In genomic region chr11:73996161-73996747, GRCh38 we compare ENCODE assay signal across 15 cellular contexts. TPM values are rescaled to one million over a fixed set of nuclear protein-coding genes. Genes with fewer than 3 reads are reported as not detected.
DNase-seq lines count a peak whose midpoint lies in the region; ATAC-seq and TF ChIP-seq lines count a peak whose summit lies in the region.
"Had no signal": no experiment of that assay in that cellular context is flagged by ENCODE, and none has a peak within 500 bp of the region (broad histone marks: within the 10 kb centered on the region; RNA-seq: fewer than 3 reads in every experiment).

No MANE protein-coding gene starts in this region.

- H3K27ac ChIP-seq in KOPT-K1 (ENCODE audit: low read depth, low read length, poor library complexity, severe bottlenecking) (peak overlapping the region; percentile 52), body of pancreas (no peak overlapping the region)
- H3K27ac ChIP-seq: A549, brain microvascular endothelial cell had no signal

- H3K4me1 Mint-ChIP-seq in activated T-helper 2 cell treated with anti-CD3 and anti-CD28 coated beads, Interferon-gamma antibody, Interleukin-2, Interleukin-4, amounts not matched to agents 10 μg/mL and 5 μg/mL and 100 μg/mL, durations not matched to agents 14 hours and 24 hours and 36 hours (ENCODE audit: low read depth): peaks cover 49% of the 10 kb centered on the region

- intact Hi-C loops in activated T-helper 2 cell treated with anti-CD3 and anti-CD28 coated beads, Interferon-gamma antibody, Interleukin-2, Interleukin-4, amounts not matched to agents 10 μg/mL and 5 μg/mL and 100 μg/mL, durations not matched to agents 14 hours and 24 hours and 36 hours (cut with micrococcal nuclease): no loop called here
- intact Hi-C loops in posterior vena cava (cut with DNase I): loop anchor here in 1 of 2 donors (5.0 kb wide), 1 partner anchor 1201 kb away; no protein-coding TSS in a partner anchor
- intact Hi-C loops in body of pancreas (cut with DNase I): no loop called here

- peaks cover 13% of the 10 kb centered on the region for H3K36me3 Mint-ChIP-seq in activated T-helper 2 cell treated with anti-CD3 and anti-CD28 coated beads, Interferon-gamma antibody, Interleukin-2, Interleukin-4, amounts not matched to agents 10 μg/mL and 5 μg/mL and 100 μg/mL, durations not matched to agents 14 hours and 24 hours and 36 hours (ENCODE audit: low read depth)

- H3K36me3 ChIP-seq in KOPT-K1 (ENCODE audit: insufficient read depth, low read length) (no peaks in the 10 kb centered on the region), body of pancreas (replicated peaks in 1 of 2; ENCODE audit: insufficient read depth in 1 of 2, low read depth in 2 of 2) (no peaks in the 10 kb centered on the region)
- H3K36me3 ChIP-seq: brain microvascular endothelial cell had no signal

- no peaks in the 10 kb centered on the region for H3K4me1 ChIP-seq in body of pancreas
- H3K4me1 ChIP-seq: A549 had no signal

- H3K9me3 Mint-ChIP-seq in activated T-helper 2 cell treated with anti-CD3 and anti-CD28 coated beads, Interferon-gamma antibody, Interleukin-2, Interleukin-4, amounts not matched to agents 10 μg/mL and 5 μg/mL and 100 μg/mL, durations not matched to agents 14 hours and 24 hours and 36 hours: no peaks in the 10 kb centered on the region

- H3K4me3 ChIP-seq in body of pancreas: no peak overlapping the region
- H3K4me3 ChIP-seq: A549, lung had no signal

- 87 to 95% methylated on average over 2 to 4 of the region's 4 CpGs for WGBS in body of pancreas, 2 donors

- no peaks in the 10 kb centered on the region for H3K27me3 ChIP-seq in body of pancreas
- H3K27me3 ChIP-seq: brain microvascular endothelial cell had no signal

- peak overlapping the region; percentile 96 for H3K27ac Mint-ChIP-seq in activated T-helper 2 cell treated with anti-CD3 and anti-CD28 coated beads, Interferon-gamma antibody, Interleukin-2, Interleukin-4, amounts not matched to agents 10 μg/mL and 5 μg/mL and 100 μg/mL, durations not matched to agents 14 hours and 24 hours and 36 hours
- H3K27ac Mint-ChIP-seq: progenitor cell of endocrine pancreas had no signal

- peak overlapping the region; percentile 37 for H3K4me3 Mint-ChIP-seq in activated T-helper 2 cell treated with anti-CD3 and anti-CD28 coated beads, Interferon-gamma antibody, Interleukin-2, Interleukin-4, amounts not matched to agents 10 μg/mL and 5 μg/mL and 100 μg/mL, durations not matched to agents 14 hours and 24 hours and 36 hours (ENCODE audit: low read depth)

- H3K9me3 ChIP-seq in KOPT-K1 (ENCODE audit: insufficient read depth, low read length, poor library complexity, severe bottlenecking): no peaks in the 10 kb centered on the region
- no peaks in the 10 kb centered on the region for H3K9me3 ChIP-seq in body of pancreas
- H3K9me3 ChIP-seq: A549, SK-N-SH had no signal

- no peak for TF ChIP-seq CTCF in body of pancreas (IDR thresholded peaks at IDR 0.05)

- TF ChIP-seq POLR2A in body of pancreas (IDR thresholded peaks at IDR 0.05): no peak

- H3K27me3 Mint-ChIP-seq in activated T-helper 2 cell treated with anti-CD3 and anti-CD28 coated beads, Interferon-gamma antibody, Interleukin-2, Interleukin-4, amounts not matched to agents 10 μg/mL and 5 μg/mL and 100 μg/mL, durations not matched to agents 14 hours and 24 hours and 36 hours (ENCODE audit: low read depth): no peaks in the 10 kb centered on the region
- H3K27me3 Mint-ChIP-seq: progenitor cell of endocrine pancreas had no signal

- ATAC-seq in body of pancreas: no peak
- ATAC-seq: A549 had no signal

- DNase-seq in NCI-H2029 (lab: John Stamatoyannopoulos, UW) (peak; percentile 28), NCI-H2029 treated with DMSO at 0.1 percent for 48 hours (lab: John Stamatoyannopoulos, UW) (no peak), posterior vena cava (ENCODE audit: low spot score) (peak; percentile 13), RKO (ENCODE audit: low spot score) (no peak), body of pancreas (no peak), KG1 (lab: John Stamatoyannopoulos, UW) (no peak)
- DNase-seq in activated T-helper 2 cell treated with anti-CD3 and anti-CD28 coated beads, Interferon-gamma antibody, Interleukin-2, Interleukin-4, amounts not matched to agents 10 μg/mL and 5 μg/mL and 100 μg/mL, durations not matched to agents 14 hours and 24 hours and 36 hours (ENCODE audit: low spot score): no peak
- DNase-seq: brain microvascular endothelial cell; SK-N-SH; stimulated activated CD4-positive, alpha-beta T cell treated with anti-CD3 and anti-CD28 coated beads, Interleukin-2, amount 100 ng/mL, for 48 hours had no signal

RNA-seq across cellular contexts. Expression of gene UCP3, which starts 12.6 kb away (rescaled TPM):
- total RNA-seq in activated T-helper 2 cell treated with anti-CD3 and anti-CD28 coated beads, Interferon-gamma antibody, Interleukin-2, Interleukin-4, amounts not matched to agents 10 μg/mL and 5 μg/mL and 100 μg/mL, durations not matched to agents 14 hours and 24 hours and 36 hours: 2.0 and 2.6 TPM in 2 replicates
- total RNA-seq in posterior vena cava (1 to 10 TPM; 1.1 to 1.9 TPM), body of pancreas (1 to 10 TPM; 1.6 to 2.3 TPM)

RNA-seq across cellular contexts. Expression of gene UCP2, which starts 13.6 kb away (rescaled TPM):
- 429 and 437 TPM in 2 replicates for total RNA-seq in activated T-helper 2 cell treated with anti-CD3 and anti-CD28 coated beads, Interferon-gamma antibody, Interleukin-2, Interleukin-4, amounts not matched to agents 10 μg/mL and 5 μg/mL and 100 μg/mL, durations not matched to agents 14 hours and 24 hours and 36 hours
- total RNA-seq in posterior vena cava: 10 to 100 TPM; 22.8 to 38.7 TPM
- total RNA-seq in body of pancreas: 10 to 100 TPM; 10.9 to 17.1 TPM

RNA-seq across cellular contexts. Expression of gene DNAJB13, which starts 45.4 kb away (rescaled TPM):
- total RNA-seq in activated T-helper 2 cell treated with anti-CD3 and anti-CD28 coated beads, Interferon-gamma antibody, Interleukin-2, Interleukin-4, amounts not matched to agents 10 μg/mL and 5 μg/mL and 100 μg/mL, durations not matched to agents 14 hours and 24 hours and 36 hours: 0.44 and 0.52 TPM in 2 replicates
- total RNA-seq in posterior vena cava (not detected), body of pancreas (under 1 TPM in 1 of 2 donors, not detected in 1; 0.78 TPM)
- total RNA-seq: M059J had no signal

Comparison
In these comparisons a context has a peak if more than half of its experiments do, and no peak if none do; other contexts are left out.
1. DNase-seq: peak in NCI-H2029 (single experiment) and posterior vena cava (single experiment); none in NCI-H2029 treated with DMSO at 0.1 percent for 48 hours (single experiment), activated T-helper 2 cell treated with anti-CD3 and anti-CD28 coated beads, Interferon-gamma antibody, Interleukin-2, Interleukin-4, amounts not matched to agents 10 μg/mL and 5 μg/mL and 100 μg/mL, durations not matched to agents 14 hours and 24 hours and 36 hours (single experiment), RKO (single experiment), body of pancreas (0 of 4) and KG1 (single experiment).
2. RNA of gene UCP2, which starts 13.6 kb away (total RNA-seq): 429 to 437 TPM in activated T-helper 2 cell treated with anti-CD3 and anti-CD28 coated beads, Interferon-gamma antibody, Interleukin-2, Interleukin-4, amounts not matched to agents 10 μg/mL and 5 μg/mL and 100 μg/mL, durations not matched to agents 14 hours and 24 hours and 36 hours; 22.8 to 38.7 TPM in posterior vena cava and 10.9 to 17.1 TPM in body of pancreas; every median in the first group is over 10 times any median in the second.